27 cellular contexts compared by ENCODE assay signal in the genomic region with DNA sequence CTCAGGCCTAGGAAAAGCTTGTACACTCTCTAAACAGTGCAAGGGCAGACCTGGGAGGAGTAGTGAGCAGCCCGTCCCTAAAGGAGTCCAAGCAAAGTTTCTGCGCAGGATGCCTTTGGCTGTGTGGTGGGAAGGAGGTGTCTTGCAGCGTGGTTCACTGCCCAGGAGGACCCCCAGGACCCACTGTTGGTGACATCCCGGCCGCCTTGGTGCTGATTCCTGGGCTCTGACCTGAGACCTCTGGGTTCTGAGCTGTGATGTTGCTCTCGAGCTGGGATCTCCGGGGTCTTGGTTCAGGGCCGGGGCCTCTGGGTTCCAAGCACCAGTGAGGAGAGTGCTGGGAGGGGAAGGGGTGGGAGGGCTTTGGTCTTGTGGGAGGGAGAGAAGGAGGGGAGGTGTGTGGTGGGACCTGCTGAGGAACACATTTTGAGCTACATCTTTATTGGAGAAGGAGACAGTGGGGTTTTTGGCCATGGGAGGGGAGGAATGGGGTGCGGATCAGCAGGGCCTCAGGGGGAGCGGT. TPM values are rescaled to one million over a fixed set of nuclear protein-coding genes. Genes with fewer than 3 reads are reported as not detected.
DNase-seq lines count a peak whose midpoint lies in the region; FAIRE-seq and TF ChIP-seq lines count a peak whose summit lies in the region.
"Had no signal": no experiment of that assay in that cellular context is flagged by ENCODE, and none has a peak within 500 bp of the region (broad histone marks: within the 10 kb centered on the region; RNA-seq: fewer than 3 reads in every experiment).

No MANE protein-coding gene starts in this region.

- H3K4me3 ChIP-seq in NB4 (ENCODE audit: low read depth, low read length) = no peak overlapping the region
- no peak overlapping the region for H3K4me3 ChIP-seq in kidney (ENCODE audit: low read length in 2 of 2)
- H3K4me3 ChIP-seq in neutrophil (ENCODE audit: low read depth in 1 of 2, low read length in 1 of 2) = no peak overlapping the region
- H3K4me3 ChIP-seq in sigmoid colon = no peak overlapping the region
- H3K4me3 ChIP-seq: A549; BLaER1 treated with 17β-estradiol and CSF1 and Interleukin-3, amounts not matched to agents 10 nM and 100 nM; HAP-1 had no signal

- WGBS in sigmoid colon, 2 donors = 97% methylated on average over 10 of the region's 10 CpGs

- H3K27me3 ChIP-seq in neutrophil (peaks cover 18% of the 10 kb centered on the region), sigmoid colon (peaks cover 34 to 47% (median 38%) of the 10 kb centered on the region in 3 donors)

- H3K9me3 ChIP-seq in kidney (ENCODE audit: control insufficient read depth in 1 of 2, low read length in 2 of 2) = no peaks in the 10 kb centered on the region
- H3K9me3 ChIP-seq in neutrophil = no peaks in the 10 kb centered on the region
- no peaks in the 10 kb centered on the region for H3K9me3 ChIP-seq in sigmoid colon
- H3K9me3 ChIP-seq: A549, BE2C, HAP-1 had no signal

- H3K36me3 ChIP-seq in kidney (ENCODE audit: control insufficient read depth in 1 of 2, insufficient read depth in 2 of 2, low read length in 2 of 2) (no peaks in the 10 kb centered on the region), neutrophil (peaks cover 35% of the 10 kb centered on the region), sigmoid colon (no peaks in the 10 kb centered on the region)
- H3K36me3 ChIP-seq: BE2C had no signal

- H3K4me1 ChIP-seq in kidney (ENCODE audit: control insufficient read depth in 1 of 2, insufficient read depth in 1 of 2, low read depth in 1 of 2, low read length in 2 of 2) (peaks cover 0 to 16% of the 10 kb centered on the region in 2 donors), neutrophil (ENCODE audit: control insufficient read depth in 1 of 2, insufficient read depth in 1 of 2, low read depth in 1 of 2, low read length in 1 of 2) (peaks cover 92 to 94% of the 10 kb centered on the region in 2 experiments), sigmoid colon (peaks cover 0 to 26% (median 22%) of the 10 kb centered on the region in 4 donors)
- H3K4me1 ChIP-seq: HAP-1 had no signal

- TF ChIP-seq POLR2A in NB4 (IDR thresholded peaks at IDR 0.05; ENCODE audit: extremely low read depth, insufficient read length) (no peak), sigmoid colon (IDR thresholded peaks at IDR 0.05) (no peak)

- TF ChIP-seq EP300 in sigmoid colon (IDR thresholded peaks at IDR 0.05) = no peak

- DNase-seq in NB4 (ENCODE audit: low read depth) = peak; percentile 7
- DNase-seq in kidney = peak; percentile 65
- peak; percentile 60 for DNase-seq in sigmoid colon
- DNase-seq in ureter (ENCODE audit: low spot score) = no peak
- no peak for DNase-seq in NCI-H2196 (lab: John Stamatoyannopoulos, UW; ENCODE audit: unreplicated experiment)
- DNase-seq in NCI-H526 treated with DMSO at 0.1 percent for 48 hours (lab: John Stamatoyannopoulos, UW) = no peak
- DNase-seq: 8988T; ACHN; AML-193; BE2C; CD4-positive, alpha-beta T cell; CD8-positive, alpha-beta memory T cell; DMS 273 treated with DMSO at 0.1 percent for 48 hours; DMS53; DMS79 treated with DMSO at 0.1 percent for 48 hours; GF-D8; GOT3 had no signal

- H3K9ac ChIP-seq in kidney (ENCODE audit: low read length in 2 of 2) = no peak overlapping the region
- H3K9ac ChIP-seq: BLaER1 treated with 17β-estradiol and CSF1 and Interleukin-3, amounts not matched to agents 10 nM and 100 nM had no signal

- intact Hi-C loops in kidney (cut with DNase I) = no loop called here
- intact Hi-C loops in sigmoid colon (cut with DNase I) = loop anchor here (5.0 kb wide), 1 partner anchor 156 kb away; the partner anchor contains the start of genes FOXA3 and SYMPK

- FAIRE-seq in kidney (lab: Jason Lieb, UNC) = no peak
- FAIRE-seq: A549, D721Med, GM12891, H54 had no signal

- no peak overlapping the region for H3K27ac ChIP-seq in kidney (ENCODE audit: low read depth in 2 of 2, low read length in 2 of 2)
- H3K27ac ChIP-seq in neutrophil = peak overlapping the region; percentile 92
- no peak overlapping the region for H3K27ac ChIP-seq in sigmoid colon
- H3K27ac ChIP-seq: A549; BLaER1 treated with 17β-estradiol and CSF1 and Interleukin-3, amounts not matched to agents 10 nM and 100 nM had no signal

- no peak for TF ChIP-seq CTCF in NB4 (IDR thresholded peaks at IDR 0.05; ENCODE audit: low read depth, low read length)
- TF ChIP-seq CTCF in kidney (IDR thresholded peaks at IDR 0.05; ENCODE audit: borderline replicate concordance, extremely low read depth, insufficient read depth) = no peak
- no peak for TF ChIP-seq CTCF in neutrophil (IDR thresholded peaks at IDR 0.05)
- no peak for TF ChIP-seq CTCF in sigmoid colon (IDR thresholded peaks at IDR 0.05)

RNA-seq across cellular contexts. Expression of gene PGLYRP1, which starts 4.1 kb away (rescaled TPM):
- not detected for total RNA-seq in kidney
- not detected for polyA plus RNA-seq in kidney (ENCODE audit: insufficient read depth, low read depth, low replicate concordance)
- total RNA-seq in sigmoid colon = not detected
- under 1 TPM in 1 of 3 donors, not detected in 2; 0.12 TPM for polyA plus RNA-seq in sigmoid colon
- total RNA-seq in ureter = not detected
- total RNA-seq: CD4-positive, alpha-beta T cell; CD8-positive, alpha-beta memory T cell; Daoy; G401 had no signal
- polyA plus RNA-seq: A549; CD8-positive, alpha-beta memory T cell had no signal

RNA-seq across cellular contexts. Expression of gene IGFL4, which starts 22.0 kb away (rescaled TPM):
- total RNA-seq in kidney (not detected), sigmoid colon (not detected), ureter (not detected)
- polyA plus RNA-seq in kidney (ENCODE audit: insufficient read depth, low read depth, low replicate concordance) (not detected), sigmoid colon (not detected)
- total RNA-seq: CD4-positive, alpha-beta T cell; CD8-positive, alpha-beta memory T cell; Daoy; G401 had no signal
- polyA plus RNA-seq: CD14-positive monocyte; CD8-positive, alpha-beta memory T cell had no signal

RNA-seq across cellular contexts. Expression of gene CCDC61, which starts 23.5 kb away (rescaled TPM):
- total RNA-seq in kidney = 22.2 TPM
- polyA plus RNA-seq in kidney (ENCODE audit: insufficient read depth, low read depth, low replicate concordance) = 17.8 TPM
- 10 to 100 TPM in 2 of 4 donors, 1 to 10 TPM in 2; 5.0 to 15.2 (median 8.0) TPM for total RNA-seq in sigmoid colon
- polyA plus RNA-seq in sigmoid colon = 10 to 100 TPM in 2 of 3 donors, 1 to 10 TPM in 1; 9.6 to 16.3 (median 10.9) TPM
- 28.8 TPM for total RNA-seq in ureter

RNA-seq across cellular contexts. Expression of gene NOVA2, which starts 45.1 kb away (rescaled TPM):
- total RNA-seq in kidney = 8.5 TPM
- polyA plus RNA-seq in kidney (ENCODE audit: insufficient read depth, low read depth, low replicate concordance) = 0.95 TPM
- 1 to 10 TPM in 2 of 4 donors, under 1 TPM in 2; 0.36 to 3.0 (median 1.2) TPM for total RNA-seq in sigmoid colon
- polyA plus RNA-seq in sigmoid colon = 1 to 10 TPM in 1 of 3 donors, under 1 TPM in 2; 0.23 to 1.1 (median 0.60) TPM
- total RNA-seq in ureter = 4.4 TPM
- total RNA-seq: CD4-positive, alpha-beta T cell; CD8-positive, alpha-beta memory T cell; Daoy; G401 had no signal
- polyA plus RNA-seq: CD14-positive monocyte; CD8-positive, alpha-beta memory T cell had no signal

Comparison
In these comparisons a context has a peak if more than half of its experiments do, and no peak if none do; other contexts are left out.
1. DNase-seq: peak in NB4 (single experiment), kidney (single experiment) and sigmoid colon (single experiment); none in ureter (single experiment), NCI-H2196 (single experiment) and NCI-H526 treated with DMSO at 0.1 percent for 48 hours (single experiment).